22 cellular contexts compared by ENCODE assay signal in the genomic region with DNA sequence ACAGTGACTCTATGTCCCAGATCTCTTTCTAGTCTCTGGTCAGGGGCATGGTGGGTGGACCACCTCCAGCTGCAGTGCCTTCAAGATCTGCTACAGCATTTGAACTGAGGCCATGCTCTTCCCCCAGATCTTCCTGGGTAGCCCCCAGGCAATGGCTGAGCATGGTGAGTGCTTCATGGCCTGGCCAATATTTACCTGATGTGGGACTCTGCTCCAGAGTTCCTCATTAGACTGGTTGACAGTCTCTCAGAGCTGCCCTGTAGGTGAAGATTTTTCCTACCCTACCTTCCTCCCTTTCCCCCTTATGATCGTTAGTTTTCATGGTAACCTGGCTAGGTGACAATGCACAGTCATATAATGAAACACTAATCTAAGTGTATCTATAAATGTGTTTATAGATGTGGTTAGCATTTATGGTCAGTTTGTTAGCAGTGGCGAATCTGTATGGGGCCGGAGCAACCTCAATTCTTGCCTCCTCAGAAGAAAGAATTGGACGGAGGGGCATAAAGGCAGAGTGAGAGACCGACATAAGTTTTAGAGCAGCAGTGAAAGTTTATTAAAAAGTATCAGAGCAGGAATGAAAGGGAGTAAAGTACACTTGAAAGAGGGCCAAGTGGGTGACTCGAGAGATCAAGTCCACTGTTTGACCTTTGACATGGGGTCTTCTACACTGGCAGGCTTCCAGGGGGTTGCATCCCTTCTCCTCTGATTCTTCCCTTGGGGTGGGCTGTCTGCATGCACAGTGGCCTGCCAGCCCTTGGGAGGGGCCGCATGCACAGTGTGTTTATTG.
DNase-seq lines count a peak whose midpoint lies in the region; ATAC-seq, FAIRE-seq and TF ChIP-seq lines count a peak whose summit lies in the region.
"Had no signal": no experiment of that assay in that cellular context is flagged by ENCODE, and none has a peak within 500 bp of the region (broad histone marks: within the 10 kb centered on the region; RNA-seq: fewer than 3 reads in every experiment).

No MANE protein-coding gene starts in this region.

- DNase-seq in HepG2 (ENCODE audit: low spot score) (no peak), activated B cell treated with CpG ODN at 0.5 μM for 24 hours (no peak), right lobe of liver (no peak), T-helper 1 cell (no peak), T1000 (lab: John Stamatoyannopoulos, UW) (no peak)
- DNase-seq: C1 segment of cervical spinal cord; CD8-positive, alpha-beta memory T cell; DMS53; EL; Karpas-422; NCI-H1092 treated with DMSO at 0.1 percent for 48 hours; NCI-H146; NCI-H2029 treated with DMSO at 0.1 percent for 48 hours; NCI-H2171; NCI-H526; SHP77; SK-N-SH had no signal

- CTCF ChIA-PET in HepG2 (lab: Yijun Ruan, JAX; ENCODE audit: low intra/inter-chr PET ratio, low total read pairs) (no interaction called here), activated B cell treated with CpG ODN at 0.5 μM for 24 hours (lab: Charles Lee) (no interaction called here)

- no peak overlapping the region for H2AFZ ChIP-seq in HepG2 (ENCODE audit: low read length)

- H3K4me2 ChIP-seq in HepG2 (ENCODE audit: low read depth, low read length) = no peak overlapping the region
- H3K4me2 ChIP-seq: SK-N-SH had no signal

- H3K9me3 Mint-ChIP-seq in activated B cell treated with CpG ODN at 0.5 μM for 24 hours = peaks cover 3% of the 10 kb centered on the region

- no peaks in the 10 kb centered on the region for H3K79me2 ChIP-seq in HepG2 (ENCODE audit: insufficient read depth, low read length)

- H3K9me3 ChIP-seq in liver (ENCODE audit: control insufficient read depth in 4 of 4, low read length in 3 of 4) = no peaks in the 10 kb centered on the region
- no peaks in the 10 kb centered on the region for H3K9me3 ChIP-seq in HepG2 (ENCODE audit: low read length)
- no peaks in the 10 kb centered on the region for H3K9me3 ChIP-seq in right lobe of liver
- H3K9me3 ChIP-seq: SK-N-SH had no signal

- no peak for TF ChIP-seq RAD21 in liver (IDR thresholded peaks at IDR 0.05)
- TF ChIP-seq RAD21 in HepG2 (CRISPR knock-in tag; IDR thresholded peaks at IDR 0.05) = no peak

- H3K4me3 ChIP-seq in liver (ENCODE audit: low read depth in 1 of 3, low read length in 3 of 3) (no peak overlapping the region), HepG2 (replicated peaks in 1 of 3; ENCODE audit: insufficient read depth in 1 of 3, low read depth in 2 of 3, low read length in 3 of 3) (no peak overlapping the region), right lobe of liver (no peak overlapping the region)

- TF ChIP-seq CTCF in liver (IDR thresholded peaks at IDR 0.05; ENCODE audit: low read depth, low read length, missing input control) = no peak
- TF ChIP-seq CTCF in HepG2 (CRISPR knock-in tag; IDR thresholded peaks at IDR 0.05) = no peak
- no peak for TF ChIP-seq CTCF in activated B cell treated with CpG ODN at 0.5 μM for 24 hours (IDR thresholded peaks at IDR 0.05)
- no peak for TF ChIP-seq CTCF in right lobe of liver (IDR thresholded peaks at IDR 0.05)

- H3K27ac Mint-ChIP-seq in activated B cell treated with CpG ODN at 0.5 μM for 24 hours = peak overlapping the region; percentile 74
- H3K27ac Mint-ChIP-seq: CD8-positive, alpha-beta memory T cell had no signal

- no peaks in the 10 kb centered on the region for H4K20me1 ChIP-seq in HepG2 (ENCODE audit: insufficient read depth, low read length)

- TF ChIP-seq EP300 in HepG2 (IDR thresholded peaks at IDR 0.05; ENCODE audit: low read depth in 2 of 2, low read length in 2 of 2) (no peak), HepG2 (CRISPR knock-in tag; IDR thresholded peaks at IDR 0.05; ENCODE audit: borderline replicate concordance) (no peak)

- in situ Hi-C loops in HepG2 (cut with HindIII; ENCODE audit: extremely low pct_ligation_motif_present, low pct_unique_long_range_greater_than_20kb) = no loop called here

- TF ChIP-seq POLR2A in HepG2 (IDR thresholded peaks at IDR 0.05; ENCODE audit: insufficient read depth in 1 of 2, low read depth in 2 of 2, low read length in 2 of 2) (no peak), right lobe of liver (IDR thresholded peaks at IDR 0.05) (no peak), GM18505 (IDR thresholded peaks at IDR 0.05; ENCODE audit: borderline replicate concordance, extremely low read depth, insufficient read depth, insufficient read length) (no peak)

- no peak overlapping the region for H3K27ac ChIP-seq in liver (ENCODE audit: low read depth in 1 of 2, low read length in 2 of 2)
- H3K27ac ChIP-seq in HepG2 (ENCODE audit: extremely low read length, insufficient read depth, low read length) = no peak overlapping the region
- no peak overlapping the region for H3K27ac ChIP-seq in right lobe of liver

- ATAC-seq in HepG2 (no peak), activated B cell treated with CpG ODN at 0.5 μM for 24 hours (ENCODE audit: low read depth) (no peak), right lobe of liver (peak in 3 of 4 donors; percentile 16 to 51 (median 17)), GM18505 (IDR thresholded peaks at IDR 0.05; ENCODE audit: unreplicated experiment) (no peak)

- H3K4me1 ChIP-seq in liver (ENCODE audit: control insufficient read depth in 4 of 4, insufficient read depth in 4 of 4, low read length in 3 of 4) = peaks cover 0 to 7% (median 3%) of the 10 kb centered on the region in 4 donors
- no peaks in the 10 kb centered on the region for H3K4me1 ChIP-seq in HepG2 (ENCODE audit: insufficient read depth, low read length)
- H3K4me1 ChIP-seq in right lobe of liver = peaks cover 0 to 4% (median 2%) of the 10 kb centered on the region in 4 donors

- no peaks in the 10 kb centered on the region for H3K27me3 Mint-ChIP-seq in activated B cell treated with CpG ODN at 0.5 μM for 24 hours

- FAIRE-seq in HepG2 (lab: Jason Lieb, UNC) = no peak
- FAIRE-seq: A204.1, GM18507, H54 had no signal

- H3K36me3 ChIP-seq in liver (ENCODE audit: control insufficient read depth in 4 of 4, insufficient read depth in 3 of 4, low read depth in 1 of 4, low read length in 3 of 4) = no peaks in the 10 kb centered on the region
- H3K36me3 ChIP-seq in HepG2 (replicated peaks in 1 of 2; ENCODE audit: control insufficient read depth in 1 of 2, insufficient read depth in 2 of 2, low read length in 2 of 2) = no peaks in the 10 kb centered on the region
- H3K36me3 ChIP-seq in right lobe of liver = no peaks in the 10 kb centered on the region

- H3K4me3 Mint-ChIP-seq in activated B cell treated with CpG ODN at 0.5 μM for 24 hours = no peak overlapping the region
- H3K4me3 Mint-ChIP-seq: CD8-positive, alpha-beta memory T cell had no signal

- peaks cover 56% of the 10 kb centered on the region for H3K4me1 Mint-ChIP-seq in activated B cell treated with CpG ODN at 0.5 μM for 24 hours

- no peaks in the 10 kb centered on the region for H3K36me3 Mint-ChIP-seq in activated B cell treated with CpG ODN at 0.5 μM for 24 hours (ENCODE audit: low read depth)

- no TSS peak for BruUV-seq in HepG2 (replicated peaks; lab: Mats Ljungman, UMichigan)

- intact Hi-C loops in HepG2 (cut with micrococcal nuclease; ENCODE audit: unreplicated experiment) = no loop called here
- intact Hi-C loops in activated B cell treated with CpG ODN at 0.5 μM for 24 hours (cut with micrococcal nuclease) = no loop called here
- intact Hi-C loops in right lobe of liver (cut with DNase I) = no loop called here

- H3K27me3 ChIP-seq in liver (ENCODE audit: control insufficient read depth in 4 of 4, insufficient read depth in 4 of 4, low read length in 3 of 4) = no peaks in the 10 kb centered on the region
- 0 out of 5 replicates have a peak, but pooled peaks cover 0 to 1% of the 10 kb centered on the region in 2 experiments for H3K27me3 ChIP-seq in HepG2 (ENCODE audit: control insufficient read depth in 1 of 2, insufficient read depth in 2 of 2, low read length in 2 of 2)
- H3K27me3 ChIP-seq in right lobe of liver = no peaks in the 10 kb centered on the region

- WGBS in liver = 65% methylated on average over 7 of the region's 7 CpGs
- WGBS in HepG2 (ENCODE audit: low lambda C conversion rate) = 32% methylated on average over 6 of the region's 7 CpGs
- 45% methylated on average over 7 of the region's 7 CpGs for WGBS in right lobe of liver (ENCODE audit: insufficient coverage, low coverage, low lambda C conversion rate, missing lambda C conversion rate)

- H3K9ac ChIP-seq in liver (ENCODE audit: low read depth in 1 of 2, low read length in 2 of 2) (no peak overlapping the region), HepG2 (ENCODE audit: insufficient read depth, low read depth, low read length) (no peak overlapping the region)
- H3K9ac ChIP-seq: SK-N-SH had no signal

- POLR2A ChIA-PET in HepG2 (lab: Yijun Ruan, JAX) = no interaction called here
- POLR2A ChIA-PET in activated B cell treated with CpG ODN at 0.5 μM for 24 hours (lab: Charles Lee) = no interaction called here

TF ChIP-seq in liver, 16 proteins besides CTCF, POLR2A, EP300 and RAD21 (continues in another document):
- TF ChIP-seq, protein P1, sequence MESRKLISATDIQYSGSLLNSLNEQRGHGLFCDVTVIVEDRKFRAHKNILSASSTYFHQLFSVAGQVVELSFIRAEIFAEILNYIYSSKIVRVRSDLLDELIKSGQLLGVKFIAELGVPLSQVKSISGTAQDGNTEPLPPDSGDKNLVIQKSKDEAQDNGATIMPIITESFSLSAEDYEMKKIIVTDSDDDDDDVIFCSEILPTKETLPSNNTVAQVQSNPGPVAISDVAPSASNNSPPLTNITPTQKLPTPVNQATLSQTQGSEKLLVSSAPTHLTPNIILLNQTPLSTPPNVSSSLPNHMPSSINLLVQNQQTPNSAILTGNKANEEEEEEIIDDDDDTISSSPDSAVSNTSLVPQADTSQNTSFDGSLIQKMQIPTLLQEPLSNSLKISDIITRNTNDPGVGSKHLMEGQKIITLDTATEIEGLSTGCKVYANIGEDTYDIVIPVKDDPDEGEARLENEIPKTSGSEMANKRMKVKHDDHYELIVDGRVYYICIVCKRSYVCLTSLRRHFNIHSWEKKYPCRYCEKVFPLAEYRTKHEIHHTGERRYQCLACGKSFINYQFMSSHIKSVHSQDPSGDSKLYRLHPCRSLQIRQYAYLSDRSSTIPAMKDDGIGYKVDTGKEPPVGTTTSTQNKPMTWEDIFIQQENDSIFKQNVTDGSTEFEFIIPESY (IDR thresholded peaks at IDR 0.05) = no peak
- TF ChIP-seq FOXA2 (IDR thresholded peaks at IDR 0.05) = no peak

TF ChIP-seq in HepG2, 621 proteins besides CTCF, POLR2A, EP300 and RAD21 (continues in another document):
- TF ChIP-seq ZNF563 (CRISPR knock-in tag; IDR thresholded peaks at IDR 0.05) = no peak
- TF ChIP-seq ZNF530 (CRISPR knock-in tag; IDR thresholded peaks at IDR 0.05; ENCODE audit: low read depth) = no peak
- TF ChIP-seq RFX5 (IDR thresholded peaks at IDR 0.05; ENCODE audit: low read depth, low read length) = no peak
- TF ChIP-seq ERF (CRISPR knock-in tag; IDR thresholded peaks at IDR 0.05) = no peak
- TF ChIP-seq, protein P2, sequence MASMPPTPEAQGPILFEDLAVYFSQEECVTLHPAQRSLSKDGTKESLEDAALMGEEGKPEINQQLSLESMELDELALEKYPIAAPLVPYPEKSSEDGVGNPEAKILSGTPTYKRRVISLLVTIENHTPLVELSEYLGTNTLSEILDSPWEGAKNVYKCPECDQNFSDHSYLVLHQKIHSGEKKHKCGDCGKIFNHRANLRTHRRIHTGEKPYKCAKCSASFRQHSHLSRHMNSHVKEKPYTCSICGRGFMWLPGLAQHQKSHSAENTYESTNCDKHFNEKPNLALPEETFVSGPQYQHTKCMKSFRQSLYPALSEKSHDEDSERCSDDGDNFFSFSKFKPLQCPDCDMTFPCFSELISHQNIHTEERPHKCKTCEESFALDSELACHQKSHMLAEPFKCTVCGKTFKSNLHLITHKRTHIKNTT (CRISPR knock-in tag; IDR thresholded peaks at IDR 0.05) = no peak

Comparison
In these comparisons a context has a peak if more than half of its experiments do, and no peak if none do; other contexts are left out.
1. ATAC-seq: peak in right lobe of liver (3 of 4); none in HepG2 (single experiment), activated B cell treated with CpG ODN at 0.5 μM for 24 hours (single experiment) and GM18505 (single experiment).